ENCODE assay signal across 9 cellular contexts in the genomic region with DNA sequence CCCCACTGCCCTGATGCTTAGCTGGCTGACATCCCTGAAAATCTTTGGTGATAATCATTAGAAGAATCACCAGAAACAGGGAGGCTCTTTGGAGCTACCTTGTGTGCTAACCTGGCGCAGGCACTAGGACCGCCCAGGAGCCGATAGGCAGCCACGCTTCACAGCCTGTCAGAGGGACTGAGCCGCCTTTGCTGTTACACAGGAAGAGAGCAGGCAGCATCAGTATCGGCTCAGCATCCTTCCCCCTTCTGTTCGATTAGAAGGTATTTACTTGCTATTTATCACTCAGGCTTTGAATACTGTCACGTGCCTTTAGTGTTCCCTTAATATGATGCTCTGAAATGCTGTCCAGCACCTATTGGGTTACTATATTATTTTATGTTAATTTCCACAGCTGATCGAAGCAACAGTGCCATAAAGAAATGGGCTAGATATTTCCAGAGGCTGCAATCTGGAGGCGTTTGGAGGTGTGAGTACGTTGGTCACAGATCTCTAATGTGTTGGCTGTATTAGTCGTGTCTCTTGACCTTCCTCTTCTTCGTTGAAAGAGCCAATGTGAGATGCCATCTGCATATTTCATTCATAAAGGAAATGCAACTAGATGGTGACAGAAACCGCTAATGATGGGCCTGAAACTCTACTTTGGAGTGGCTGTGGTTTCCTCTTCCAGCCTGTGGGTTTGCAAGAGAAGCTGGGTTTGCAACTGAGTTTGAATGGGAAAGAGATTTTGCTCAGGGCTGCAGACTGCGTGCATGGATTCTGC.
DNase-seq lines count a peak whose midpoint lies in the region; ATAC-seq and TF ChIP-seq lines count a peak whose summit lies in the region.
"Had no signal": no experiment of that assay in that cellular context is flagged by ENCODE, and none has a peak within 500 bp of the region (broad histone marks: within the 10 kb centered on the region; RNA-seq: fewer than 3 reads in every experiment).

No MANE protein-coding gene starts in this region.

- ATAC-seq in GM19328 (IDR thresholded peaks at IDR 0.05; ENCODE audit: unreplicated experiment): peak; percentile 68
- ATAC-seq in HG03342 (IDR thresholded peaks at IDR 0.05; ENCODE audit: unreplicated experiment): peak; percentile 79

- no peaks in the 10 kb centered on the region for H3K9me3 ChIP-seq in MG63
- H3K9me3 ChIP-seq: upper lobe of left lung had no signal

- H3K9me3 Mint-ChIP-seq in CD14-positive monocyte: peaks cover 0 to 3% (median 0%) of the 10 kb centered on the region in 7 donors

- H3K4me3 Mint-ChIP-seq in CD14-positive monocyte: peak overlapping the region; percentile 4 to 44

- intact Hi-C loops in CD14-positive monocyte (cut with micrococcal nuclease) (no loop called here), dorsolateral prefrontal cortex (cut with DNase I) (no loop called here)

- no peaks in the 10 kb centered on the region for H3K36me3 ChIP-seq in MG63
- H3K36me3 ChIP-seq: upper lobe of left lung had no signal

- no peaks in the 10 kb centered on the region for H3K27me3 ChIP-seq in dorsolateral prefrontal cortex
- H3K27me3 ChIP-seq in MG63: no peaks in the 10 kb centered on the region
- H3K27me3 ChIP-seq: upper lobe of left lung had no signal

- H3K27ac ChIP-seq in dorsolateral prefrontal cortex: peak overlapping the region in 35 of 59 donors; percentile 4 to 79 (median 53)
- H3K27ac ChIP-seq: upper lobe of left lung had no signal

- peaks cover 15% of the 10 kb centered on the region for H3K4me1 Mint-ChIP-seq in CD14-positive monocyte

- no peak overlapping the region for H3K27ac Mint-ChIP-seq in CD14-positive monocyte

- no peaks in the 10 kb centered on the region for H3K36me3 Mint-ChIP-seq in CD14-positive monocyte

- TF ChIP-seq CTCF in CD14-positive monocyte (IDR thresholded peaks at IDR 0.05) (no peak), dorsolateral prefrontal cortex (IDR thresholded peaks at IDR 0.05 in 54 of 56, conservative IDR thresholded peaks at IDR 0.05 in 2 of 56; ENCODE audit: low read depth in 1 of 56, partially characterized antibody in 56 of 56) (no peak)

- DNase-seq in CD14-positive monocyte (ENCODE audit: low spot score) (no peak), T-helper 9 cell (peak; percentile 3), dorsolateral prefrontal cortex (peak in 9 of 10 donors; percentile 41 to 80 (median 68)), pons (ENCODE audit: low spot score) (peak; percentile 31), MG63 (no peak), dermis blood vessel endothelial cell (no peak)

- H3K27me3 Mint-ChIP-seq in CD14-positive monocyte (ENCODE audit: low read depth in 3 of 3): peaks cover 66 to 80% (median 68%) of the 10 kb centered on the region in 3 donors

- H3K4me3 ChIP-seq in dorsolateral prefrontal cortex: peak overlapping the region; percentile 20 to 71 (median 55)
- H3K4me3 ChIP-seq in MG63: no peak overlapping the region
- H3K4me3 ChIP-seq: upper lobe of left lung had no signal

Comparison
In these comparisons a context has a peak if more than half of its experiments do, and no peak if none do; other contexts are left out.
1. DNase-seq: peak in T-helper 9 cell (single experiment), dorsolateral prefrontal cortex (9 of 10) and pons (single experiment); none in CD14-positive monocyte (single experiment), MG63 (single experiment) and dermis blood vessel endothelial cell (single experiment).